8 cellular contexts compared by ENCODE assay signal in genomic region chr16:74367636-74368001, GRCh38. TPM values are rescaled to one million over a fixed set of nuclear protein-coding genes. Genes with fewer than 3 reads are reported as not detected.
DNase-seq lines count a peak whose midpoint lies in the region; ATAC-seq and TF ChIP-seq lines count a peak whose summit lies in the region.
"Not testable (repeated sequence)": the region's sequence is repeated elsewhere in the genome, so short reads cannot be mapped to it uniquely, and the experiment has no call there.

No MANE protein-coding gene starts in this region.

- H3K4me1 Mint-ChIP-seq in HFFc6 (ENCODE audit: low read depth) = peaks cover 15% of the 10 kb centered on the region
- peaks cover 13% of the 10 kb centered on the region for H3K4me1 Mint-ChIP-seq in activated CD4-positive, alpha-beta T cell treated with anti-CD3 and anti-CD28 coated beads, Interleukin-2, amount 10 ng/mL, durations not matched to agents 24 days and 14 days

- H3K9ac ChIP-seq in iPS-20b (ENCODE audit: low read depth, low read length) = peak overlapping the region; percentile 88

- H3K9me3 Mint-ChIP-seq in HFFc6; activated CD4-positive, alpha-beta T cell treated with anti-CD3 and anti-CD28 coated beads, Interleukin-2, amount 10 ng/mL, durations not matched to agents 24 days and 14 days: not testable (repeated sequence)

- peak; percentile 58 for ATAC-seq in GM18498 (IDR thresholded peaks at IDR 0.05; ENCODE audit: unreplicated experiment)

- not testable (repeated sequence) for H3K36me3 Mint-ChIP-seq in HFFc6 (ENCODE audit: low read depth); activated CD4-positive, alpha-beta T cell treated with anti-CD3 and anti-CD28 coated beads, Interleukin-2, amount 10 ng/mL, durations not matched to agents 24 days and 14 days (ENCODE audit: low read depth)

- not testable (repeated sequence) for H3K4me1 ChIP-seq in iPS-20b (ENCODE audit: insufficient read depth, low read length); vagina

- H3K27ac Mint-ChIP-seq in HFFc6 = peak overlapping the region; percentile 82
- H3K27ac Mint-ChIP-seq in activated CD4-positive, alpha-beta T cell treated with anti-CD3 and anti-CD28 coated beads, Interleukin-2, amount 10 ng/mL, durations not matched to agents 24 days and 14 days = peak overlapping the region; percentile 89

- H3K36me3 ChIP-seq in iPS-20b (ENCODE audit: insufficient read depth, low read depth, low read length) = peaks cover 18% of the 10 kb centered on the region
- H3K36me3 ChIP-seq in vagina = not testable (repeated sequence)

- H3K9me3 ChIP-seq in iPS-20b (ENCODE audit: insufficient read depth, low read depth, low read length); vagina: not testable (repeated sequence)

- H3K27me3 Mint-ChIP-seq in HFFc6 (ENCODE audit: insufficient read depth); activated CD4-positive, alpha-beta T cell treated with anti-CD3 and anti-CD28 coated beads, Interleukin-2, amount 10 ng/mL, durations not matched to agents 24 days and 14 days: not testable (repeated sequence)

- not testable (repeated sequence) for H3K27me3 ChIP-seq in iPS-20b (ENCODE audit: insufficient read depth, low read length); vagina

- peak overlapping the region; percentile 86 for H3K4me3 ChIP-seq in iPS-20b (ENCODE audit: low read length)
- H3K4me3 ChIP-seq in vagina = peak overlapping the region; percentile 75 to 85

- not testable (repeated sequence) for TF ChIP-seq POLR2A in vagina (IDR thresholded peaks at IDR 0.05)

- intact Hi-C loops in activated CD4-positive, alpha-beta T cell treated with anti-CD3 and anti-CD28 coated beads, Interleukin-2, amount 10 ng/mL, durations not matched to agents 24 days and 14 days (cut with micrococcal nuclease) = loop anchor here (1.0 to 10.0 kb wide), 5 partner anchors 67 to 335 kb away; partner anchors contain the start of genes GLG1, MLKL, PSMD7 and RFWD3
- intact Hi-C loops in posterior cingulate gyrus (cut with DNase I); vagina (cut with DNase I): not testable (repeated sequence)

- TF ChIP-seq CTCF in HFFc6 (IDR thresholded peaks at IDR 0.05); vagina (IDR thresholded peaks at IDR 0.05): not testable (repeated sequence)

- not testable (repeated sequence) for DNase-seq in HFFc6; activated CD4-positive, alpha-beta T cell treated with anti-CD3 and anti-CD28 coated beads, Interleukin-2, amount 10 ng/mL, durations not matched to agents 24 days and 14 days
- DNase-seq in Kasumi-1 (lab: John Stamatoyannopoulos, UW) (peak; percentile 12 to 16), posterior cingulate gyrus (peak; percentile 10 to 94 (median 44)), vagina (ENCODE audit: extremely low spot score in 2 of 2) (peak in 1 of 2 donors; percentile 93)

- H3K27ac ChIP-seq in cingulate gyrus (ENCODE audit: low read depth, low read length) (peak overlapping the region; percentile 77), vagina (peak overlapping the region; percentile 88)
- H3K27ac ChIP-seq in iPS-20b (ENCODE audit: low read length) = not testable (repeated sequence)

- peak overlapping the region; percentile 97 for H3K4me3 Mint-ChIP-seq in HFFc6
- H3K4me3 Mint-ChIP-seq in activated CD4-positive, alpha-beta T cell treated with anti-CD3 and anti-CD28 coated beads, Interleukin-2, amount 10 ng/mL, durations not matched to agents 24 days and 14 days = peak overlapping the region; percentile 95

RNA-seq across cellular contexts. Expression of gene NPIPB15, which starts 8.5 kb away (rescaled TPM):
- total RNA-seq in HFFc6 (2021; fragmentation: NEBNext Ultra II Directional; extraction: Animal tissue kit (Norgen Biotek cat#: 25700)) = 1 to 10 TPM in 2 of 6 experiments, under 1 TPM in 4; 0.75 to 1.2 (median 0.93) TPM
- total RNA-seq in activated CD4-positive, alpha-beta T cell treated with anti-CD3 and anti-CD28 coated beads, Interleukin-2, amount 10 ng/mL, durations not matched to agents 24 days and 14 days = 1.1 and 1.8 TPM in 2 replicates
- not detected for total RNA-seq in vagina

RNA-seq across cellular contexts. Expression of gene CLEC18B, which starts 53.7 kb away (rescaled TPM):
- under 1 TPM in 2 of 6 experiments, not detected in 4; 0.14 to 0.32 TPM for total RNA-seq in HFFc6 (2021; fragmentation: NEBNext Ultra II Directional; extraction: Animal tissue kit (Norgen Biotek cat#: 25700))
- 0.21 and 0.42 TPM in 2 replicates for total RNA-seq in activated CD4-positive, alpha-beta T cell treated with anti-CD3 and anti-CD28 coated beads, Interleukin-2, amount 10 ng/mL, durations not matched to agents 24 days and 14 days
- 6.4 TPM for total RNA-seq in vagina
